ENCODE assay signal across 1 cellular context in genomic region chr2:98608118-98608961, GRCh38.
TF ChIP-seq lines count a peak whose summit lies in the region.

A gene with protein sequence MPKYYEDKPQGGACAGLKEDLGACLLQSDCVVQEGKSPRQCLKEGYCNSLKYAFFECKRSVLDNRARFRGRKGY (minus strand): TSS chr2:98608512. CDS start chr2:98608405, 107 bp downstream.
A gene with protein sequence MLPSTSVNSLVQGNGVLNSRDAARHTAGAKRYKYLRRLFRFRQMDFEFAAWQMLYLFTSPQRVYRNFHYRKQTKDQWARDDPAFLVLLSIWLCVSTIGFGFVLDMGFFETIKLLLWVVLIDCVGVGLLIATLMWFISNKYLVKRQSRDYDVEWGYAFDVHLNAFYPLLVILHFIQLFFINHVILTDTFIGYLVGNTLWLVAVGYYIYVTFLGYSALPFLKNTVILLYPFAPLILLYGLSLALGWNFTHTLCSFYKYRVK (plus strand): TSS chr2:98608589. CDS start chr2:98609760, 1,171 bp downstream.

TF ChIP-seq in HepG2, 621 proteins besides CTCF, POLR2A, EP300 and RAD21 (continued from another document and continues in another):
- TF ChIP-seq ZSCAN5A (CRISPR knock-in tag; IDR thresholded peaks at IDR 0.05; ENCODE audit: borderline replicate concordance), result peak; percentile 90; the same call in 1 of the 2 replicates
- TF ChIP-seq YEATS4 (CRISPR knock-in tag; IDR thresholded peaks at IDR 0.05; ENCODE audit: borderline replicate concordance), result peak; percentile 98
- TF ChIP-seq THYN1 (CRISPR knock-in tag; IDR thresholded peaks at IDR 0.05; ENCODE audit: borderline replicate concordance, low read depth), result no peak
- peak; percentile 46; the same call in 1 of the 2 replicates for TF ChIP-seq LBX2 (CRISPR knock-in tag; IDR thresholded peaks at IDR 0.05; ENCODE audit: borderline replicate concordance)
- peak; percentile 75 for TF ChIP-seq EEA1 (CRISPR knock-in tag; IDR thresholded peaks at IDR 0.05; ENCODE audit: borderline replicate concordance)
- TF ChIP-seq ZNF431 (CRISPR knock-in tag; IDR thresholded peaks at IDR 0.05; ENCODE audit: borderline replicate concordance, low read depth), result peak; percentile 64; the same call in 1 of the 2 replicates
- TF ChIP-seq NFIB (CRISPR knock-in tag; IDR thresholded peaks at IDR 0.05; ENCODE audit: borderline replicate concordance), result no peak
- TF ChIP-seq, protein P1, sequence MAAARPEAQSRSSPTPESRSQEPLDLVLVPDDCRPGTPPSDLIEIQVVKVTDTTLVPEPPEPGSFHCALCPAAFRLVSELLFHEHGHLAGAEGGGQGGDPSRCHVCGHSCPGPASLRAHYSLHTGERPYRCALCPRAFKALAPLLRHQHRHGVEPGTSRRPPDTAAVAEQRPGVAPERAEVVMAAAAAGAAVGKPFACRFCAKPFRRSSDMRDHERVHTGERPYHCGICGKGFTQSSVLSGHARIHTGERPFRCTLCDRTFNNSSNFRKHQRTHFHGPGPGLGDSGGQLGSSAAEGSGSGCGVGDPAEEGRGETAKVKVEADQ (CRISPR knock-in tag; IDR thresholded peaks at IDR 0.05; ENCODE audit: borderline replicate concordance), result peak; percentile 98
- TF ChIP-seq ZNF619 (CRISPR knock-in tag; IDR thresholded peaks at IDR 0.05), result peak; percentile 56; the same call in 1 of the 2 replicates
- TF ChIP-seq, protein P2, sequence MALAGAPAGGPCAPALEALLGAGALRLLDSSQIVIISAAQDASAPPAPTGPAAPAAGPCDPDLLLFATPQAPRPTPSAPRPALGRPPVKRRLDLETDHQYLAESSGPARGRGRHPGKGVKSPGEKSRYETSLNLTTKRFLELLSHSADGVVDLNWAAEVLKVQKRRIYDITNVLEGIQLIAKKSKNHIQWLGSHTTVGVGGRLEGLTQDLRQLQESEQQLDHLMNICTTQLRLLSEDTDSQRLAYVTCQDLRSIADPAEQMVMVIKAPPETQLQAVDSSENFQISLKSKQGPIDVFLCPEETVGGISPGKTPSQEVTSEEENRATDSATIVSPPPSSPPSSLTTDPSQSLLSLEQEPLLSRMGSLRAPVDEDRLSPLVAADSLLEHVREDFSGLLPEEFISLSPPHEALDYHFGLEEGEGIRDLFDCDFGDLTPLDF (CRISPR knock-in tag; IDR thresholded peaks at IDR 0.05), result peak; percentile 87
- TF ChIP-seq, protein P3, sequence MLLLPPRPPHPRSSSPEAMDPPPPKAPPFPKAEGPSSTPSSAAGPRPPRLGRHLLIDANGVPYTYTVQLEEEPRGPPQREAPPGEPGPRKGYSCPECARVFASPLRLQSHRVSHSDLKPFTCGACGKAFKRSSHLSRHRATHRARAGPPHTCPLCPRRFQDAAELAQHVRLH (CRISPR knock-in tag; IDR thresholded peaks at IDR 0.05; ENCODE audit: borderline replicate concordance, low read depth), result peak; percentile 56; the same call in 1 of the 2 replicates
- TF ChIP-seq RARG (CRISPR knock-in tag; IDR thresholded peaks at IDR 0.05; ENCODE audit: low read depth), result no peak; the same call in 1 of the 2 replicates
- TF ChIP-seq BCL3 (CRISPR knock-in tag; IDR thresholded peaks at IDR 0.05), result peak; percentile 99
- TF ChIP-seq ZNF549 (CRISPR knock-in tag; IDR thresholded peaks at IDR 0.05), result no peak; the same call in 1 of the 2 replicates
- peak; percentile 82 for TF ChIP-seq ZNF790 (CRISPR knock-in tag; IDR thresholded peaks at IDR 0.05; ENCODE audit: borderline replicate concordance)
- TF ChIP-seq NCOA5 (CRISPR knock-in tag; IDR thresholded peaks at IDR 0.05), result no peak
- peak; percentile 31; the same call in 1 of the 2 replicates for TF ChIP-seq RCOR2 (CRISPR knock-in tag; IDR thresholded peaks at IDR 0.05)
- peak; percentile 90; the same call in 1 of the 2 replicates for TF ChIP-seq BORCS8-MEF2B (CRISPR knock-in tag; IDR thresholded peaks at IDR 0.05)
- peak; percentile 26 for TF ChIP-seq NCOA2 (CRISPR knock-in tag; IDR thresholded peaks at IDR 0.05)
- TF ChIP-seq, protein P4, sequence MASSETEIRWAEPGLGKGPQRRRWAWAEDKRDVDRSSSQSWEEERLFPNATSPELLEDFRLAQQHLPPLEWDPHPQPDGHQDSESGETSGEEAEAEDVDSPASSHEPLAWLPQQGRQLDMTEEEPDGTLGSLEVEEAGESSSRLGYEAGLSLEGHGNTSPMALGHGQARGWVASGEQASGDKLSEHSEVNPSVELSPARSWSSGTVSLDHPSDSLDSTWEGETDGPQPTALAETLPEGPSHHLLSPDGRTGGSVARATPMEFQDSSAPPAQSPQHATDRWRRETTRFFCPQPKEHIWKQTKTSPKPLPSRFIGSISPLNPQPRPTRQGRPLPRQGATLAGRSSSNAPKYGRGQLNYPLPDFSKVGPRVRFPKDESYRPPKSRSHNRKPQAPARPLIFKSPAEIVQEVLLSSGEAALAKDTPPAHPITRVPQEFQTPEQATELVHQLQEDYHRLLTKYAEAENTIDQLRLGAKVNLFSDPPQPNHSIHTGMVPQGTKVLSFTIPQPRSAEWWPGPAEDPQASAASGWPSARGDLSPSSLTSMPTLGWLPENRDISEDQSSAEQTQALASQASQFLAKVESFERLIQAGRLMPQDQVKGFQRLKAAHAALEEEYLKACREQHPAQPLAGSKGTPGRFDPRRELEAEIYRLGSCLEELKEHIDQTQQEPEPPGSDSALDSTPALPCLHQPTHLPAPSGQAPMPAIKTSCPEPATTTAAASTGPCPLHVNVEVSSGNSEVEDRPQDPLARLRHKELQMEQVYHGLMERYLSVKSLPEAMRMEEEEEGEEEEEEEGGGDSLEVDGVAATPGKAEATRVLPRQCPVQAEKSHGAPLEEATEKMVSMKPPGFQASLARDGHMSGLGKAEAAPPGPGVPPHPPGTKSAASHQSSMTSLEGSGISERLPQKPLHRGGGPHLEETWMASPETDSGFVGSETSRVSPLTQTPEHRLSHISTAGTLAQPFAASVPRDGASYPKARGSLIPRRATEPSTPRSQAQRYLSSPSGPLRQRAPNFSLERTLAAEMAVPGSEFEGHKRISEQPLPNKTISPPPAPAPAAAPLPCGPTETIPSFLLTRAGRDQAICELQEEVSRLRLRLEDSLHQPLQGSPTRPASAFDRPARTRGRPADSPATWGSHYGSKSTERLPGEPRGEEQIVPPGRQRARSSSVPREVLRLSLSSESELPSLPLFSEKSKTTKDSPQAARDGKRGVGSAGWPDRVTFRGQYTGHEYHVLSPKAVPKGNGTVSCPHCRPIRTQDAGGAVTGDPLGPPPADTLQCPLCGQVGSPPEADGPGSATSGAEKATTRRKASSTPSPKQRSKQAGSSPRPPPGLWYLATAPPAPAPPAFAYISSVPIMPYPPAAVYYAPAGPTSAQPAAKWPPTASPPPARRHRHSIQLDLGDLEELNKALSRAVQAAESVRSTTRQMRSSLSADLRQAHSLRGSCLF (CRISPR knock-in tag; IDR thresholded peaks at IDR 0.05; ENCODE audit: borderline replicate concordance), result peak; percentile 50; the same call in 1 of the 2 replicates
- TF ChIP-seq ZSCAN30 (CRISPR knock-in tag; IDR thresholded peaks at IDR 0.05), result peak; percentile 98; the same call in 1 of the 2 replicates
- 0 out of 2 replicates have a peak, but pooled peaks have one; percentile 50 for TF ChIP-seq CHD4 (IDR thresholded peaks at IDR 0.05; ENCODE audit: borderline replicate concordance, low read length)
- TF ChIP-seq ZNF773 (CRISPR knock-in tag; IDR thresholded peaks at IDR 0.05; ENCODE audit: borderline replicate concordance), result peak; percentile 80; the same call in 1 of the 2 replicates
- TF ChIP-seq CBX1 (IDR thresholded peaks at IDR 0.05; ENCODE audit: low read depth), result peak; percentile 64
- peak; percentile 96 for TF ChIP-seq GABPA (IDR thresholded peaks at IDR 0.05; ENCODE audit: low read depth, low read length)
- TF ChIP-seq GABPA (CRISPR knock-in tag; IDR thresholded peaks at IDR 0.05; ENCODE audit: low read depth), result peak; percentile 95
- peak; percentile 54; the same call in 1 of the 2 replicates for TF ChIP-seq ATF5 (CRISPR knock-in tag; IDR thresholded peaks at IDR 0.05; ENCODE audit: low read depth)
- peak; percentile 23; the same call in 1 of the 2 replicates for TF ChIP-seq HNF4A (CRISPR knock-in tag; IDR thresholded peaks at IDR 0.05)
- peak; percentile 44 for TF ChIP-seq ZBTB21 (CRISPR knock-in tag; IDR thresholded peaks at IDR 0.05)
- no peak for TF ChIP-seq ZBTB1 (CRISPR knock-in tag; IDR thresholded peaks at IDR 0.05; ENCODE audit: borderline replicate concordance)
- TF ChIP-seq PHF5A (CRISPR knock-in tag; IDR thresholded peaks at IDR 0.05; ENCODE audit: low read depth, unreplicated experiment), result peak; percentile 77
- TF ChIP-seq ZNF75D (CRISPR knock-in tag; IDR thresholded peaks at IDR 0.05; ENCODE audit: borderline replicate concordance), result peak; percentile 85; the same call in 1 of the 2 replicates
- peak; percentile 55; the same call in 1 of the 2 replicates for TF ChIP-seq SOX13 (IDR thresholded peaks at IDR 0.05)
- peak in 1 of 2 experiments; percentile 71; a peak in 1 of 4 replicates for TF ChIP-seq SOX13 (CRISPR knock-in tag; conservative IDR thresholded peaks at IDR 0.05 in 1 of 2, IDR thresholded peaks at IDR 0.05 in 1 of 2)
- TF ChIP-seq RORA (CRISPR knock-in tag; IDR thresholded peaks at IDR 0.05), result no peak
- TF ChIP-seq, protein P5, sequence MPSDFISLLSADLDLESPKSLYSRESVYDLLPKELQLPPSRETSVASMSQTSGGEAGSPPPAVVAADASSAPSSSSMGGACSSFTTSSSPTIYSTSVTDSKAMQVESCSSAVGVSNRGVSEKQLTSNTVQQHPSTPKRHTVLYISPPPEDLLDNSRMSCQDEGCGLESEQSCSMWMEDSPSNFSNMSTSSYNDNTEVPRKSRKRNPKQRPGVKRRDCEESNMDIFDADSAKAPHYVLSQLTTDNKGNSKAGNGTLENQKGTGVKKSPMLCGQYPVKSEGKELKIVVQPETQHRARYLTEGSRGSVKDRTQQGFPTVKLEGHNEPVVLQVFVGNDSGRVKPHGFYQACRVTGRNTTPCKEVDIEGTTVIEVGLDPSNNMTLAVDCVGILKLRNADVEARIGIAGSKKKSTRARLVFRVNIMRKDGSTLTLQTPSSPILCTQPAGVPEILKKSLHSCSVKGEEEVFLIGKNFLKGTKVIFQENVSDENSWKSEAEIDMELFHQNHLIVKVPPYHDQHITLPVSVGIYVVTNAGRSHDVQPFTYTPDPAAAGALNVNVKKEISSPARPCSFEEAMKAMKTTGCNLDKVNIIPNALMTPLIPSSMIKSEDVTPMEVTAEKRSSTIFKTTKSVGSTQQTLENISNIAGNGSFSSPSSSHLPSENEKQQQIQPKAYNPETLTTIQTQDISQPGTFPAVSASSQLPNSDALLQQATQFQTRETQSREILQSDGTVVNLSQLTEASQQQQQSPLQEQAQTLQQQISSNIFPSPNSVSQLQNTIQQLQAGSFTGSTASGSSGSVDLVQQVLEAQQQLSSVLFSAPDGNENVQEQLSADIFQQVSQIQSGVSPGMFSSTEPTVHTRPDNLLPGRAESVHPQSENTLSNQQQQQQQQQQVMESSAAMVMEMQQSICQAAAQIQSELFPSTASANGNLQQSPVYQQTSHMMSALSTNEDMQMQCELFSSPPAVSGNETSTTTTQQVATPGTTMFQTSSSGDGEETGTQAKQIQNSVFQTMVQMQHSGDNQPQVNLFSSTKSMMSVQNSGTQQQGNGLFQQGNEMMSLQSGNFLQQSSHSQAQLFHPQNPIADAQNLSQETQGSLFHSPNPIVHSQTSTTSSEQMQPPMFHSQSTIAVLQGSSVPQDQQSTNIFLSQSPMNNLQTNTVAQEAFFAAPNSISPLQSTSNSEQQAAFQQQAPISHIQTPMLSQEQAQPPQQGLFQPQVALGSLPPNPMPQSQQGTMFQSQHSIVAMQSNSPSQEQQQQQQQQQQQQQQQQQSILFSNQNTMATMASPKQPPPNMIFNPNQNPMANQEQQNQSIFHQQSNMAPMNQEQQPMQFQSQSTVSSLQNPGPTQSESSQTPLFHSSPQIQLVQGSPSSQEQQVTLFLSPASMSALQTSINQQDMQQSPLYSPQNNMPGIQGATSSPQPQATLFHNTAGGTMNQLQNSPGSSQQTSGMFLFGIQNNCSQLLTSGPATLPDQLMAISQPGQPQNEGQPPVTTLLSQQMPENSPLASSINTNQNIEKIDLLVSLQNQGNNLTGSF (CRISPR knock-in tag; IDR thresholded peaks at IDR 0.05), result peak; percentile 11; the same call in 1 of the 2 replicates
- peak; percentile 88 for TF ChIP-seq ZNF136 (CRISPR knock-in tag; IDR thresholded peaks at IDR 0.05; ENCODE audit: low read depth)
- peak; percentile 82; the same call in 1 of the 2 replicates for TF ChIP-seq TOPORS (CRISPR knock-in tag; IDR thresholded peaks at IDR 0.05)
- TF ChIP-seq, protein P6, sequence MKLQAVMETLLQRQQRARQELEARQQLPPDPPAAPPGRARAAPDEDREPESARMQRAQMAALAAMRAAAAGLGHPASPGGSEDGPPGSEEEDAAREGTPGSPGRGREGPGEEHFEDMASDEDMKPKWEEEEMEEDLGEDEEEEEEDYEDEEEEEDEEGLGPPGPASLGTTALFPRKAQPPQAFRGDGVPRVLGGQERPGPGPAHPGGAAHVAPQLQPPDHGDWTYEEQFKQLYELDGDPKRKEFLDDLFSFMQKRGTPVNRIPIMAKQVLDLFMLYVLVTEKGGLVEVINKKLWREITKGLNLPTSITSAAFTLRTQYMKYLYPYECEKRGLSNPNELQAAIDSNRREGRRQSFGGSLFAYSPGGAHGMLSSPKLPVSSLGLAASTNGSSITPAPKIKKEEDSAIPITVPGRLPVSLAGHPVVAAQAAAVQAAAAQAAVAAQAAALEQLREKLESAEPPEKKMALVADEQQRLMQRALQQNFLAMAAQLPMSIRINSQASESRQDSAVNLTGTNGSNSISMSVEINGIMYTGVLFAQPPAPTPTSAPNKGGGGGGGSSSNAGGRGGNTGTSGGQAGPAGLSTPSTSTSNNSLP (IDR thresholded peaks at IDR 0.05; ENCODE audit: low read depth, low read length), result no peak
- TF ChIP-seq ZMYM3 (CRISPR knock-in tag; IDR thresholded peaks at IDR 0.05), result peak; percentile 56; the same call in 1 of the 2 replicates
